18 cellular contexts compared by ENCODE assay signal in genomic region chr2:218878486-218878885, GRCh38. TPM values are rescaled to one million over a fixed set of nuclear protein-coding genes. Genes with fewer than 3 reads are reported as not detected.
DNase-seq lines count a peak whose midpoint lies in the region; ATAC-seq and TF ChIP-seq lines count a peak whose summit lies in the region.
"Had no signal": no experiment of that assay in that cellular context is flagged by ENCODE, and none has a peak within 500 bp of the region (broad histone marks: within the 10 kb centered on the region; RNA-seq: fewer than 3 reads in every experiment).

No MANE protein-coding gene starts in this region.

- no peak for TF ChIP-seq POLR2A in spleen (IDR thresholded peaks at IDR 0.05)

- H3K9me3 Mint-ChIP-seq in activated CD4-positive, alpha-beta memory T cell treated with anti-CD3 and anti-CD28 coated beads for 36 hours, result no peaks in the 10 kb centered on the region
- H3K9me3 Mint-ChIP-seq in activated CD4-positive, alpha-beta memory T cell treated with anti-CD3 and anti-CD28 coated beads, Interleukin-2, amount 10 ng/mL, durations not matched to agents 7 days and 5 days, result no peaks in the 10 kb centered on the region
- H3K9me3 Mint-ChIP-seq in glutamatergic neuron (ENCODE audit: unreplicated experiment), result peaks cover 3% of the 10 kb centered on the region

- H3K4me1 ChIP-seq in OCI-LY7 (ENCODE audit: insufficient read depth, low read length, poor library complexity, severe bottlenecking), result peaks cover 68% of the 10 kb centered on the region
- H3K4me1 ChIP-seq in spleen, result peaks cover 16 to 79% (median 65%) of the 10 kb centered on the region in 6 donors

- 70 to 81% (median 75%) methylated on average over 6 of the region's 6 CpGs for WGBS in spleen, 5 donors

- H3K9me3 ChIP-seq in OCI-LY7 (ENCODE audit: low read length), result no peaks in the 10 kb centered on the region
- no peaks in the 10 kb centered on the region for H3K9me3 ChIP-seq in spleen

- POLR2A ChIA-PET in activated CD4-positive, alpha-beta memory T cell treated with anti-CD3 and anti-CD28 coated beads for 36 hours (lab: Charles Lee), result interaction anchor here (14.2 kb wide), 1 partner anchor 17 kb away, joined by 215 read pairs; no protein-coding TSS in a partner anchor
- POLR2A ChIA-PET in activated CD4-positive, alpha-beta memory T cell treated with anti-CD3 and anti-CD28 coated beads, Interleukin-2, amount 10 ng/mL, durations not matched to agents 7 days and 5 days (lab: Charles Lee), result interaction anchor here (1.2 to 11.3 kb wide), 2 partner anchors 9 to 17 kb away, joined by 4 to 101 read pairs; no protein-coding TSS in a partner anchor
- POLR2A ChIA-PET in OCI-LY7 (lab: Charles Lee), result interaction anchor here (2.6 to 6.2 kb wide), 3 partner anchors 9 to 19 kb away, joined by 13 to 86 read pairs (median 24); no protein-coding TSS in a partner anchor

- DNase-seq in activated CD4-positive, alpha-beta memory T cell treated with anti-CD3 and anti-CD28 coated beads for 36 hours, result no peak
- no peak for DNase-seq in activated CD4-positive, alpha-beta memory T cell treated with anti-CD3 and anti-CD28 coated beads, Interleukin-2, amount 10 ng/mL, durations not matched to agents 7 days and 5 days
- DNase-seq in OCI-LY7 (ENCODE audit: low spot score), result no peak
- DNase-seq in glutamatergic neuron, result peak; percentile 39
- peak; percentile 37 for DNase-seq in spleen
- DNase-seq in hepatic stellate cell (ENCODE audit: low spot score), result no peak
- DNase-seq in middle frontal gyrus (ENCODE audit: extremely low spot score, low spot score), result no peak
- DNase-seq: 8988T; C1 segment of cervical spinal cord; HCEC 1CT; NCI-H1436; NCI-H2029; NCI-H446; NK-92 treated with Interleukin-12 subunit alpha and Interleukin-12 subunit beta, amount 100 ng/mL, for 24 hours; PC-9 had no signal

- no peak overlapping the region for H2AFZ ChIP-seq in OCI-LY7 (ENCODE audit: low read length)
- H2AFZ ChIP-seq: PC-9 had no signal

- no peak for ATAC-seq in esophagus mucosa
- ATAC-seq: K562 had no signal

- H3K79me2 ChIP-seq in OCI-LY7 (ENCODE audit: insufficient read depth, low read depth, low read length), result no peaks in the 10 kb centered on the region

- H3K4me3 ChIP-seq in OCI-LY7 (ENCODE audit: low read depth, low read length, poor library complexity, severe bottlenecking), result no peak overlapping the region
- H3K4me3 ChIP-seq in spleen, result no peak overlapping the region
- H3K4me3 ChIP-seq: K562, PC-9 had no signal

- peaks cover 0 to 99% (median 23%) of the 10 kb centered on the region in 7 donors for H3K27me3 ChIP-seq in spleen (replicated peaks in 1 of 7)

- CTCF ChIA-PET in activated CD4-positive, alpha-beta memory T cell treated with anti-CD3 and anti-CD28 coated beads for 36 hours (lab: Charles Lee), result interaction anchor here (0.8 to 22.6 kb wide), 3 partner anchors 16 to 116 kb away, joined by 3 to 1400 read pairs (median 9); no protein-coding TSS in a partner anchor
- CTCF ChIA-PET in activated CD4-positive, alpha-beta memory T cell treated with anti-CD3 and anti-CD28 coated beads, Interleukin-2, amount 10 ng/mL, durations not matched to agents 7 days and 5 days (lab: Charles Lee), result interaction anchor here (0.9 to 11.8 kb wide), 4 partner anchors 9 to 117 kb away, joined by 3 to 387 read pairs (median 48); no protein-coding TSS in a partner anchor
- CTCF ChIA-PET in OCI-LY7 (lab: Charles Lee; ENCODE audit: unreplicated experiment), result interaction anchor here (0.5 to 5.5 kb wide), 3 partner anchors 14 to 417 kb away, joined by 3 to 107 read pairs (median 29); no protein-coding TSS in a partner anchor

- BruUV-seq in OCI-LY7 (replicated peaks; lab: Mats Ljungman, UMichigan), result no TSS peak

- H3K36me3 ChIP-seq in OCI-LY7 (ENCODE audit: insufficient read depth, low read length), result no peaks in the 10 kb centered on the region
- H3K36me3 ChIP-seq in spleen, result peaks cover 0 to 4% (median 0%) of the 10 kb centered on the region in 6 donors

- no peak overlapping the region for H3K4me3 Mint-ChIP-seq in activated CD4-positive, alpha-beta memory T cell treated with anti-CD3 and anti-CD28 coated beads for 36 hours
- H3K4me3 Mint-ChIP-seq in activated CD4-positive, alpha-beta memory T cell treated with anti-CD3 and anti-CD28 coated beads, Interleukin-2, amount 10 ng/mL, durations not matched to agents 7 days and 5 days, result no peak overlapping the region
- H3K4me3 Mint-ChIP-seq in glutamatergic neuron (ENCODE audit: unreplicated experiment), result no peak overlapping the region

- no peak for TF ChIP-seq CTCF in OCI-LY7 (conservative IDR thresholded peaks at IDR 0.05; ENCODE audit: low read length)
- no peak for TF ChIP-seq CTCF in glutamatergic neuron (IDR thresholded peaks at IDR 0.05; ENCODE audit: partially characterized antibody, unreplicated experiment)
- TF ChIP-seq CTCF in spleen (IDR thresholded peaks at IDR 0.05 in 8 of 11, conservative IDR thresholded peaks at IDR 0.05 in 3 of 11), result no peak

- no peaks in the 10 kb centered on the region for H3K36me3 Mint-ChIP-seq in activated CD4-positive, alpha-beta memory T cell treated with anti-CD3 and anti-CD28 coated beads for 36 hours
- H3K36me3 Mint-ChIP-seq in activated CD4-positive, alpha-beta memory T cell treated with anti-CD3 and anti-CD28 coated beads, Interleukin-2, amount 10 ng/mL, durations not matched to agents 7 days and 5 days (ENCODE audit: low read depth), result no peaks in the 10 kb centered on the region
- H3K36me3 Mint-ChIP-seq in glutamatergic neuron (ENCODE audit: unreplicated experiment), result no peaks in the 10 kb centered on the region

- peak overlapping the region; percentile 23 for H3K27ac Mint-ChIP-seq in activated CD4-positive, alpha-beta memory T cell treated with anti-CD3 and anti-CD28 coated beads for 36 hours
- no peak overlapping the region for H3K27ac Mint-ChIP-seq in activated CD4-positive, alpha-beta memory T cell treated with anti-CD3 and anti-CD28 coated beads, Interleukin-2, amount 10 ng/mL, durations not matched to agents 7 days and 5 days
- H3K27ac Mint-ChIP-seq in glutamatergic neuron (ENCODE audit: unreplicated experiment), result no peak overlapping the region

- intact Hi-C loops in activated CD4-positive, alpha-beta memory T cell treated with anti-CD3 and anti-CD28 coated beads for 36 hours (cut with micrococcal nuclease), result loop anchor here (5.0 kb wide), 1 partner anchor 104 kb away; no protein-coding TSS in a partner anchor
- intact Hi-C loops in OCI-LY7 (cut with micrococcal nuclease; ENCODE audit: unreplicated experiment), result no loop called here
- intact Hi-C loops in spleen (cut with DNase I; ENCODE audit: low total_unique reads), result no loop called here

- H3K27ac ChIP-seq in OCI-LY7 (ENCODE audit: low read depth, low read length, poor library complexity, severe bottlenecking) (no peak overlapping the region), spleen (no peak overlapping the region)
- H3K27ac ChIP-seq: PC-9 had no signal

- peaks cover 41% of the 10 kb centered on the region for H3K4me1 Mint-ChIP-seq in activated CD4-positive, alpha-beta memory T cell treated with anti-CD3 and anti-CD28 coated beads for 36 hours (ENCODE audit: low read depth)
- peaks cover 17% of the 10 kb centered on the region for H3K4me1 Mint-ChIP-seq in activated CD4-positive, alpha-beta memory T cell treated with anti-CD3 and anti-CD28 coated beads, Interleukin-2, amount 10 ng/mL, durations not matched to agents 7 days and 5 days
- peaks cover 36% of the 10 kb centered on the region for H3K4me1 Mint-ChIP-seq in glutamatergic neuron (ENCODE audit: low read depth, unreplicated experiment)

- H3K9me2 ChIP-seq in OCI-LY7 (ENCODE audit: insufficient read depth, low read length), result no peaks in the 10 kb centered on the region

- peaks cover 17% of the 10 kb centered on the region for H3K27me3 Mint-ChIP-seq in activated CD4-positive, alpha-beta memory T cell treated with anti-CD3 and anti-CD28 coated beads for 36 hours
- peaks cover 70% of the 10 kb centered on the region for H3K27me3 Mint-ChIP-seq in activated CD4-positive, alpha-beta memory T cell treated with anti-CD3 and anti-CD28 coated beads, Interleukin-2, amount 10 ng/mL, durations not matched to agents 7 days and 5 days
- H3K27me3 Mint-ChIP-seq in glutamatergic neuron (ENCODE audit: unreplicated experiment), result peaks cover 24% of the 10 kb centered on the region

- peak overlapping the region; percentile 88 for H3K4me2 ChIP-seq in OCI-LY7 (ENCODE audit: low read length)
- H3K4me2 ChIP-seq: PC-9 had no signal

- H4K20me1 ChIP-seq in OCI-LY7 (ENCODE audit: insufficient read depth, low read length), result no peaks in the 10 kb centered on the region

RNA-seq across cellular contexts. Expression of gene WNT10A, which starts 2.2 kb away (rescaled TPM):
- 1 to 10 TPM; 5.0 to 5.2 TPM for total RNA-seq in activated CD4-positive, alpha-beta memory T cell treated with anti-CD3 and anti-CD28 coated beads for 36 hours
- 1 to 10 TPM in 1 of 2 experiments, under 1 TPM in 1; 0.70 to 1.4 TPM for total RNA-seq in activated CD4-positive, alpha-beta memory T cell treated with anti-CD3 and anti-CD28 coated beads, Interleukin-2, amount 10 ng/mL, durations not matched to agents 7 days and 5 days
- total RNA-seq in OCI-LY7 (2014; rRNA removed; shearing (Covaris generic)), result 3.6 and 5.5 TPM in 2 replicates
- total RNA-seq in OCI-LY7 (2022) (6.4 and 11.4 TPM in 2 replicates), glutamatergic neuron (ENCODE audit: unreplicated experiment) (0.17 TPM), spleen (1 to 10 TPM; 1.6 to 7.9 (median 3.5) TPM), esophagus mucosa (3.4 TPM)
- polyA plus RNA-seq in spleen, result 1 to 10 TPM; 1.5 to 2.5 (median 1.5) TPM
- total RNA-seq: K562 had no signal
- polyA plus RNA-seq: K562 had no signal

RNA-seq across cellular contexts. Expression of gene WNT6, which starts 18.9 kb away (rescaled TPM):
- under 1 TPM; 0.31 to 0.40 TPM for total RNA-seq in activated CD4-positive, alpha-beta memory T cell treated with anti-CD3 and anti-CD28 coated beads for 36 hours
- total RNA-seq in activated CD4-positive, alpha-beta memory T cell treated with anti-CD3 and anti-CD28 coated beads, Interleukin-2, amount 10 ng/mL, durations not matched to agents 7 days and 5 days, result not detected
- not detected in 2 replicates for total RNA-seq in OCI-LY7 (2014; rRNA removed; shearing (Covaris generic))
- total RNA-seq in OCI-LY7 (2022) (0.74 and 1.8 TPM in 2 replicates), glutamatergic neuron (ENCODE audit: unreplicated experiment) (0.66 TPM), spleen (10 to 100 TPM in 3 of 7 donors, 1 to 10 TPM in 4; 2.2 to 10.9 (median 10.0) TPM), esophagus mucosa (not detected)
- 1 to 10 TPM; 1.1 to 4.0 (median 1.1) TPM for polyA plus RNA-seq in spleen
- total RNA-seq: K562, SK-MEL-5 had no signal
- polyA plus RNA-seq: K562 had no signal

RNA-seq across cellular contexts. Expression of gene PRKAG3, which starts 46.9 kb away (rescaled TPM):
- not detected for total RNA-seq in activated CD4-positive, alpha-beta memory T cell treated with anti-CD3 and anti-CD28 coated beads for 36 hours
- not detected for total RNA-seq in activated CD4-positive, alpha-beta memory T cell treated with anti-CD3 and anti-CD28 coated beads, Interleukin-2, amount 10 ng/mL, durations not matched to agents 7 days and 5 days
- total RNA-seq in OCI-LY7 (2014; rRNA removed; shearing (Covaris generic)), result not detected in 2 replicates
- total RNA-seq in OCI-LY7 (2022) (not detected in 2 replicates), glutamatergic neuron (ENCODE audit: unreplicated experiment) (not detected), spleen (not detected), esophagus mucosa (not detected)
- polyA plus RNA-seq in spleen, result not detected
- total RNA-seq: K562, PC-9, SK-MEL-5 had no signal
- polyA plus RNA-seq: K562 had no signal

Comparison
In these comparisons a context has a peak if more than half of its experiments do, and no peak if none do; other contexts are left out.
1. DNase-seq: peak in glutamatergic neuron (single experiment) and spleen (single experiment); none in activated CD4-positive, alpha-beta memory T cell treated with anti-CD3 and anti-CD28 coated beads for 36 hours (single experiment), activated CD4-positive, alpha-beta memory T cell treated with anti-CD3 and anti-CD28 coated beads, Interleukin-2, amount 10 ng/mL, durations not matched to agents 7 days and 5 days (single experiment), OCI-LY7 (single experiment), hepatic stellate cell (single experiment) and middle frontal gyrus (single experiment).